ENCODE assay signal across 35 cellular contexts in the genomic region with DNA sequence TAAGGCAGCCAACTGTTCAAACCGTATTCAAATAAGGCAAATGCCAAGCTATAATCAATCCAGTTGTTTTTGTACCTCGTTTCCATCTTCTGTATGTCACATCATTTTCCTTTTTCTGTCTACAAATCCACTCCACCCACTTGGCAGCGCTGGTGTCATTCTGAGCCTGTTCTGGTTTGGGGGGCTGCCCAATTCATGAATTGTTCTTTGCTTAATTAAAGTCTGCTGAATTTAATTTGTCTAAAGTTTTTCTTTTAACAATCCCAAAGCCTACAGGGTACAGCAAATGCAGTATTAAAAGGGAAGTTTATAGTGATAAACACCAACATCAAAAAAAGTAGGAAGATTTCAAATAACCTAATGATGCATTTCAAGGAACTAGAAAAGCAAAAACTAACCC.
"Had no signal": no experiment of that assay in that cellular context is flagged by ENCODE, and none has a peak within 500 bp of the region (broad histone marks: within the 10 kb centered on the region; RNA-seq: fewer than 3 reads in every experiment).

No MANE protein-coding gene starts in this region.

- H3K4me1 ChIP-seq: body of pancreas, breast epithelium had no signal

- H3K9me3 ChIP-seq: adrenal gland, body of pancreas, breast epithelium had no signal

- H3K4me3 Mint-ChIP-seq: activated B cell treated with CpG ODN at 0.5 μM for 24 hours; activated CD4-positive, alpha-beta memory T cell treated with anti-CD3 and anti-CD28 coated beads for 36 hours; activated CD4-positive, alpha-beta T cell treated with anti-CD3 and anti-CD28 coated beads, Interleukin-2, amount 10 ng/mL, durations not matched to agents 24 days and 14 days; activated CD8-positive, alpha-beta T cell treated with anti-CD3 and anti-CD28 coated beads for 36 hours; activated naive CD4-positive, alpha-beta T cell treated with anti-CD3 and anti-CD28 coated beads for 36 hours; activated naive CD8-positive, alpha-beta T cell treated with anti-CD3 and anti-CD28 coated beads for 36 hours; activated T-cell treated with anti-CD3 and anti-CD28 coated beads, Interleukin-2, amount 50 U/mL, for 4 hours; activated T-cell treated with anti-CD3 and anti-CD28 coated beads, Interleukin-2, amount 50 U/mL, for 72 hours; activated T-helper 1 cell treated with anti-CD3 and anti-CD28 coated beads, Interleukin-12 subunit alpha, Interleukin-12 subunit beta, Interleukin-2, Interleukin-4 antibody, amounts not matched to agents 30 ng/mL and 10 ng/mL and 1 ng/mL, durations not matched to agents 14 hours and 24 hours and 36 hours; activated T-helper 17 cell treated with anti-CD3 and anti-CD28 coated beads, Interleukin-2, amount 50 U/mL, for 72 hours; T-helper 1 cell treated with Interleukin-12 subunit alpha and Interleukin-12 subunit beta and Interleukin-4 antibody, amounts not matched to agents 30 μg/mL and 1 μg/mL, for 36 hours; T-helper 2 cell treated with Interferon-gamma antibody and Interleukin-4, amounts not matched to agents 5 μg/mL and 100 μg/mL, for 36 hours had no signal

- ATAC-seq: activated CD8-positive, alpha-beta T cell treated with anti-CD3 and anti-CD28 coated beads for 36 hours; activated naive CD4-positive, alpha-beta T cell treated with anti-CD3 and anti-CD28 coated beads, Interleukin-2, amount 50 U/mL, for 72 hours; activated T-cell treated with anti-CD3 and anti-CD28 coated beads, Interleukin-2, amount 50 U/mL, for 4 hours; activated T-cell treated with anti-CD3 and anti-CD28 coated beads, Interleukin-2, amount 50 U/mL, for 72 hours; activated T-helper 17 cell treated with anti-CD3 and anti-CD28 coated beads, Interleukin-2, amount 50 U/mL, for 72 hours; body of pancreas had no signal

- H3K4me3 ChIP-seq: adrenal gland, body of pancreas, breast epithelium had no signal

- H3K36me3 Mint-ChIP-seq: activated CD4-positive, alpha-beta memory T cell treated with anti-CD3 and anti-CD28 coated beads for 36 hours; activated naive CD4-positive, alpha-beta T cell treated with anti-CD3 and anti-CD28 coated beads, Interleukin-2, amount 50 U/mL, for 72 hours; activated naive CD8-positive, alpha-beta T cell treated with anti-CD3 and anti-CD28 coated beads for 36 hours had no signal

- H3K27me3 Mint-ChIP-seq: activated B cell treated with CpG ODN at 0.5 μM for 24 hours; activated CD8-positive, alpha-beta T cell treated with anti-CD3 and anti-CD28 coated beads for 36 hours had no signal

- H3K27ac Mint-ChIP-seq: activated B cell treated with CpG ODN at 0.5 μM for 24 hours; activated CD4-positive, alpha-beta memory T cell treated with anti-CD3 and anti-CD28 coated beads for 36 hours; activated CD4-positive, alpha-beta T cell treated with anti-CD3 and anti-CD28 coated beads, Interleukin-2, amount 10 ng/mL, durations not matched to agents 24 days and 14 days; activated CD8-positive, alpha-beta T cell treated with anti-CD3 and anti-CD28 coated beads for 36 hours; activated naive CD4-positive, alpha-beta T cell treated with anti-CD3 and anti-CD28 coated beads for 36 hours; activated naive CD4-positive, alpha-beta T cell treated with anti-CD3 and anti-CD28 coated beads, Interleukin-2, amount 50 U/mL, for 72 hours; activated naive CD8-positive, alpha-beta T cell treated with anti-CD3 and anti-CD28 coated beads for 36 hours; activated T-helper 1 cell treated with anti-CD3 and anti-CD28 coated beads, Interleukin-12 subunit alpha, Interleukin-12 subunit beta, Interleukin-2, Interleukin-4 antibody, amounts not matched to agents 30 ng/mL and 10 ng/mL and 1 ng/mL, durations not matched to agents 14 hours and 24 hours and 36 hours; activated T-helper 17 cell treated with anti-CD3 and anti-CD28 coated beads, Interleukin-2, amount 50 U/mL, for 72 hours; T-helper 1 cell treated with Interleukin-12 subunit alpha and Interleukin-12 subunit beta and Interleukin-4 antibody, amounts not matched to agents 30 μg/mL and 1 μg/mL, for 36 hours; T-helper 2 cell treated with Interferon-gamma antibody and Interleukin-4, amounts not matched to agents 5 μg/mL and 100 μg/mL, for 36 hours had no signal

- H3K27ac ChIP-seq: adrenal gland, body of pancreas, brain microvascular endothelial cell, breast epithelium, VCaP had no signal

- DNase-seq: activated B cell treated with CpG ODN at 0.5 μM for 24 hours; activated CD4-positive, alpha-beta memory T cell treated with anti-CD3 and anti-CD28 coated beads for 36 hours; activated CD4-positive, alpha-beta T cell treated with anti-CD3 and anti-CD28 coated beads for 4 hours; activated CD4-positive, alpha-beta T cell treated with anti-CD3 and anti-CD28 coated beads, Interleukin-2, amount 10 ng/mL, durations not matched to agents 24 days and 14 days; activated CD4-positive, alpha-beta T cell treated with anti-CD3 and anti-CD28 coated beads, Interleukin-2, amount 50 U/mL, for 1 hour; activated CD4-positive, alpha-beta T cell treated with anti-CD3 and anti-CD28 coated beads, Interleukin-2, amount 50 U/mL, for 4 hours; activated CD4-positive, CD25-positive, alpha-beta regulatory T cell treated with anti-CD3 and anti-CD28 coated beads, Interleukin-2, amount 50 U/mL, for 72 hours; activated CD8-positive, alpha-beta memory T cell treated with anti-CD3 and anti-CD28 coated beads, Interleukin-2, amount 50 U/mL, for 4 hours; activated CD8-positive, alpha-beta T cell treated with anti-CD3 and anti-CD28 coated beads for 36 hours; activated effector memory CD4-positive, alpha-beta T cell treated with anti-CD3 and anti-CD28 coated beads, Interleukin-2, amount 50 U/mL, for 16 hours; activated gamma-delta T cell treated with Interleukin-2 at 50 U/mL for 16 hours; activated naive CD4-positive, alpha-beta T cell; activated naive CD4-positive, alpha-beta T cell treated with anti-CD3 and anti-CD28 coated beads for 36 hours; activated naive CD4-positive, alpha-beta T cell treated with anti-CD3 and anti-CD28 coated beads, Interleukin-2, amount 50 U/mL, for 16 hours; activated naive CD8-positive, alpha-beta T cell treated with anti-CD3 and anti-CD28 coated beads for 36 hours; activated T-cell treated with anti-CD3 and anti-CD28 coated beads for 4 hours; activated T-cell treated with anti-CD3 and anti-CD28 coated beads, Interleukin-2, amount 50 U/mL, for 1 hour; activated T-cell treated with anti-CD3 and anti-CD28 coated beads, Interleukin-2, amount 50 U/mL, for 4 hours; activated T-cell treated with anti-CD3 and anti-CD28 coated beads, Interleukin-2, amount 50 U/mL, for 72 hours; amniotic stem cell; aorta; body of pancreas; brain microvascular endothelial cell; central memory CD4-positive, alpha-beta T cell; T-helper 1 cell; T-helper 2 cell; T-helper 9 cell had no signal

- H3K27me3 ChIP-seq: adrenal gland, body of pancreas, brain microvascular endothelial cell, breast epithelium had no signal

- H3K9me3 Mint-ChIP-seq: activated B cell treated with CpG ODN at 0.5 μM for 24 hours; activated CD4-positive, alpha-beta memory T cell treated with anti-CD3 and anti-CD28 coated beads for 36 hours; activated CD4-positive, alpha-beta T cell treated with anti-CD3 and anti-CD28 coated beads, Interleukin-2, amount 10 ng/mL, durations not matched to agents 24 days and 14 days; activated CD8-positive, alpha-beta T cell treated with anti-CD3 and anti-CD28 coated beads for 36 hours; activated naive CD4-positive, alpha-beta T cell treated with anti-CD3 and anti-CD28 coated beads for 36 hours; activated naive CD4-positive, alpha-beta T cell treated with anti-CD3 and anti-CD28 coated beads, Interleukin-2, amount 50 U/mL, for 72 hours; activated naive CD8-positive, alpha-beta T cell treated with anti-CD3 and anti-CD28 coated beads for 36 hours; activated T-cell treated with anti-CD3 and anti-CD28 coated beads, Interleukin-2, amount 50 U/mL, for 4 hours; activated T-cell treated with anti-CD3 and anti-CD28 coated beads, Interleukin-2, amount 50 U/mL, for 72 hours; activated T-helper 1 cell treated with anti-CD3 and anti-CD28 coated beads, Interleukin-12 subunit alpha, Interleukin-12 subunit beta, Interleukin-2, Interleukin-4 antibody, amounts not matched to agents 30 ng/mL and 10 ng/mL and 1 ng/mL, durations not matched to agents 14 hours and 24 hours and 36 hours; activated T-helper 17 cell treated with anti-CD3 and anti-CD28 coated beads, Interleukin-2, amount 50 U/mL, for 72 hours; T-helper 1 cell treated with Interleukin-12 subunit alpha and Interleukin-12 subunit beta and Interleukin-4 antibody, amounts not matched to agents 30 μg/mL and 1 μg/mL, for 36 hours; T-helper 2 cell treated with Interferon-gamma antibody and Interleukin-4, amounts not matched to agents 5 μg/mL and 100 μg/mL, for 36 hours had no signal

- H3K36me3 ChIP-seq: adrenal gland, brain microvascular endothelial cell, breast epithelium had no signal
